ENCODE assay signal across 14 cellular contexts in the genomic region with DNA sequence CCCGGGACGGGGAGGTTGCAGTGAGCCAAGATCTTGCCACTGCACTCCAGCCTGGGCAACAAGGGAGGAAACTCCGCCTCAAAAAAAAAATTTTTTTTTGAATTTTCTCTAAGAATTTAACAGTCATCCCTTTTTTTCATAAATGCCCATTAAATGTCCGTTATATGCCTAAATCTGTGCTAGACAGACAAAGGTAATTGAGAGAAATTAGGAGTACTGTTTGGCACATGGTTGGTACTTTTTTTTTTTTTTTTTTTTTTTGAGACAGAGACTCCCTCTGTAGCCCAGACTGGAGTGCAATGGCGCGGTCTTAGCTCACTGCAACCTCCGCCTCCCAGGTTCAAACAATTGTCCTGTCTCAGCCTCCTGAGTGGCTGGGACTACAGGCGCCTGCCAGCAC. TPM values are rescaled to one million over a fixed set of nuclear protein-coding genes. Genes with fewer than 3 reads are reported as not detected.
DNase-seq lines count a peak whose midpoint lies in the region; ATAC-seq and TF ChIP-seq lines count a peak whose summit lies in the region.
"Had no signal": no experiment of that assay in that cellular context is flagged by ENCODE, and none has a peak within 500 bp of the region (broad histone marks: within the 10 kb centered on the region; RNA-seq: fewer than 3 reads in every experiment).

No MANE protein-coding gene starts in this region.

- ATAC-seq in CD8-positive, alpha-beta T cell, result no peak
- no peak for ATAC-seq in activated naive CD8-positive, alpha-beta T cell treated with anti-CD3 and anti-CD28 coated beads, Interleukin-2, amount 10 ng/mL, durations not matched to agents 7 days and 5 days (ENCODE audit: low read depth)
- ATAC-seq in naive B cell (ENCODE audit: low read depth in 2 of 2), result no peak
- ATAC-seq in activated CD4-positive, CD25-positive, alpha-beta regulatory T cell treated with anti-CD3 and anti-CD28 coated beads, Interleukin-2, amount 50 U/mL, for 24 hours, result no peak
- ATAC-seq: left ventricle myocardium superior had no signal

- no peak overlapping the region for H3K27ac Mint-ChIP-seq in CD8-positive, alpha-beta T cell
- no peak overlapping the region for H3K27ac Mint-ChIP-seq in activated naive CD8-positive, alpha-beta T cell treated with anti-CD3 and anti-CD28 coated beads, Interleukin-2, amount 10 ng/mL, durations not matched to agents 7 days and 5 days
- no peak overlapping the region for H3K27ac Mint-ChIP-seq in naive B cell

- no peaks in the 10 kb centered on the region for H3K36me3 ChIP-seq in CD8-positive, alpha-beta T cell (ENCODE audit: insufficient read depth, low read length)
- H3K36me3 ChIP-seq in HUES6 (ENCODE audit: control insufficient read depth, insufficient read depth, low read length) (no peaks in the 10 kb centered on the region), colonic mucosa (no peaks in the 10 kb centered on the region)

- H3K27ac ChIP-seq in CD8-positive, alpha-beta T cell (ENCODE audit: low read depth, low read length), result no peak overlapping the region
- H3K27ac ChIP-seq in HUES6 (ENCODE audit: low read depth, low read length) (no peak overlapping the region), colonic mucosa (no peak overlapping the region)

- H3K27me3 Mint-ChIP-seq in CD8-positive, alpha-beta T cell (ENCODE audit: low read depth), result no peaks in the 10 kb centered on the region
- no peaks in the 10 kb centered on the region for H3K27me3 Mint-ChIP-seq in activated naive CD8-positive, alpha-beta T cell treated with anti-CD3 and anti-CD28 coated beads, Interleukin-2, amount 10 ng/mL, durations not matched to agents 7 days and 5 days
- no peaks in the 10 kb centered on the region for H3K27me3 Mint-ChIP-seq in naive B cell

- H3K9me3 ChIP-seq in CD8-positive, alpha-beta T cell (ENCODE audit: low read length), result no peaks in the 10 kb centered on the region
- H3K9me3 ChIP-seq in HUES6 (ENCODE audit: control insufficient read depth, insufficient read depth, low read depth, low read length) (no peaks in the 10 kb centered on the region), colonic mucosa (no peaks in the 10 kb centered on the region)

- H3K27me3 ChIP-seq in CD8-positive, alpha-beta T cell (ENCODE audit: insufficient read depth, low read length), result no peaks in the 10 kb centered on the region
- H3K27me3 ChIP-seq in HUES6 (ENCODE audit: control insufficient read depth, insufficient read depth, low read length) (no peaks in the 10 kb centered on the region), colonic mucosa (no peaks in the 10 kb centered on the region)

- CTCF ChIA-PET in CD8-positive, alpha-beta T cell (lab: Charles Lee), result no interaction called here

- TF ChIP-seq CTCF in CD8-positive, alpha-beta T cell (IDR thresholded peaks at IDR 0.05), result no peak
- TF ChIP-seq CTCF in colonic mucosa (IDR thresholded peaks at IDR 0.05), result no peak

- POLR2A ChIA-PET in CD8-positive, alpha-beta T cell (lab: Charles Lee), result no interaction called here
- POLR2A ChIA-PET in activated naive CD8-positive, alpha-beta T cell treated with anti-CD3 and anti-CD28 coated beads, Interleukin-2, amount 10 ng/mL, durations not matched to agents 7 days and 5 days (lab: Charles Lee), result no interaction called here

- peaks cover 45% of the 10 kb centered on the region for H3K4me1 Mint-ChIP-seq in CD8-positive, alpha-beta T cell (ENCODE audit: low read depth)
- H3K4me1 Mint-ChIP-seq in activated naive CD8-positive, alpha-beta T cell treated with anti-CD3 and anti-CD28 coated beads, Interleukin-2, amount 10 ng/mL, durations not matched to agents 7 days and 5 days, result peaks cover 30% of the 10 kb centered on the region
- peaks cover 20 to 48% (median 20%) of the 10 kb centered on the region in 3 donors for H3K4me1 Mint-ChIP-seq in naive B cell

- H3K4me3 Mint-ChIP-seq in CD8-positive, alpha-beta T cell, result peak overlapping the region; percentile 88
- peak overlapping the region; percentile 88 for H3K4me3 Mint-ChIP-seq in activated naive CD8-positive, alpha-beta T cell treated with anti-CD3 and anti-CD28 coated beads, Interleukin-2, amount 10 ng/mL, durations not matched to agents 7 days and 5 days
- H3K4me3 Mint-ChIP-seq in naive B cell, result peak overlapping the region in 7 of 8 donors; percentile 84 to 99 (median 89)

- H3K9me3 Mint-ChIP-seq in CD8-positive, alpha-beta T cell, result no peaks in the 10 kb centered on the region
- no peaks in the 10 kb centered on the region for H3K9me3 Mint-ChIP-seq in activated naive CD8-positive, alpha-beta T cell treated with anti-CD3 and anti-CD28 coated beads, Interleukin-2, amount 10 ng/mL, durations not matched to agents 7 days and 5 days
- no peaks in the 10 kb centered on the region for H3K9me3 Mint-ChIP-seq in naive B cell

- no peak for DNase-seq in CD8-positive, alpha-beta T cell
- DNase-seq in activated naive CD8-positive, alpha-beta T cell treated with anti-CD3 and anti-CD28 coated beads, Interleukin-2, amount 10 ng/mL, durations not matched to agents 7 days and 5 days, result no peak
- DNase-seq in naive B cell, result no peak
- no peak for DNase-seq in activated CD4-positive, CD25-positive, alpha-beta regulatory T cell (lab: John Stamatoyannopoulos, UW)
- no peak for DNase-seq in colonic mucosa
- no peak for DNase-seq in cortex of kidney (lab: John Stamatoyannopoulos, UW)
- DNase-seq: activated CD8-positive, alpha-beta memory T cell treated with anti-CD3 and anti-CD28 coated beads, Interleukin-2, amount 50 U/mL, for 4 hours; EL; H7; left ventricle myocardium superior; NCI-H187; stimulated activated CD4-positive, alpha-beta T cell treated with anti-CD3 and anti-CD28 coated beads, Interleukin-15, amount 100 ng/mL, for 24 hours had no signal

- intact Hi-C loops in CD8-positive, alpha-beta T cell (cut with DNase I, micrococcal nuclease), result loop anchor here in 1 of 2 experiments (10.0 kb wide), 1 partner anchor 174 kb away; a partner anchor contains a TSS
- intact Hi-C loops in colonic mucosa (cut with DNase I), result no loop called here

- H3K4me3 ChIP-seq in CD8-positive, alpha-beta T cell (ENCODE audit: low read depth, low read length), result no peak overlapping the region
- H3K4me3 ChIP-seq in HUES6 (ENCODE audit: low read depth, low read length) (peak overlapping the region; percentile 97; the same call in 1 of the 2 replicates), colonic mucosa (no peak overlapping the region)

- H3K4me1 ChIP-seq in CD8-positive, alpha-beta T cell (ENCODE audit: insufficient read depth, low read length), result peaks cover 23% of the 10 kb centered on the region
- H3K4me1 ChIP-seq in HUES6 (ENCODE audit: control insufficient read depth, insufficient read depth, low read length), result no peaks in the 10 kb centered on the region
- H3K4me1 ChIP-seq in colonic mucosa, result no peaks in the 10 kb centered on the region

- H3K9ac ChIP-seq in HUES6 (ENCODE audit: low read length) (no peak overlapping the region), colonic mucosa (ENCODE audit: low read depth in 2 of 2, low read length in 2 of 2) (no peak overlapping the region)

- peaks cover 6% of the 10 kb centered on the region for H3K36me3 Mint-ChIP-seq in CD8-positive, alpha-beta T cell
- peaks cover 8% of the 10 kb centered on the region for H3K36me3 Mint-ChIP-seq in activated naive CD8-positive, alpha-beta T cell treated with anti-CD3 and anti-CD28 coated beads, Interleukin-2, amount 10 ng/mL, durations not matched to agents 7 days and 5 days
- H3K36me3 Mint-ChIP-seq in naive B cell, result no peaks in the 10 kb centered on the region

RNA-seq across cellular contexts. Expression of a gene that starts 1.7 kb away (rescaled TPM):
- 10 to 100 TPM; 14.7 to 17.3 TPM for total RNA-seq in CD8-positive, alpha-beta T cell
- total RNA-seq in activated naive CD8-positive, alpha-beta T cell treated with anti-CD3 and anti-CD28 coated beads, Interleukin-2, amount 10 ng/mL, durations not matched to agents 7 days and 5 days, result 10 to 100 TPM; 76.9 to 80.0 TPM
- polyA plus RNA-seq in naive B cell (ENCODE audit: low read depth in 6 of 6), result 100 to 1,000 TPM; 115 to 157 (median 125) TPM
- total RNA-seq in colonic mucosa, result 10 to 100 TPM; 65.5 to 74.0 TPM

RNA-seq across cellular contexts. Expression of a gene that starts 4.9 kb away (rescaled TPM):
- total RNA-seq in CD8-positive, alpha-beta T cell, result 10 to 100 TPM in 1 of 2 experiments, 1 to 10 TPM in 1; 9.7 to 10.3 TPM
- total RNA-seq in activated naive CD8-positive, alpha-beta T cell treated with anti-CD3 and anti-CD28 coated beads, Interleukin-2, amount 10 ng/mL, durations not matched to agents 7 days and 5 days, result 10 to 100 TPM; 61.2 to 67.6 TPM
- 1 to 10 TPM in 5 of 6 donors, not detected in 1; 5.0 to 9.6 (median 5.4) TPM for polyA plus RNA-seq in naive B cell (ENCODE audit: low read depth in 6 of 6)
- 10 to 100 TPM; 25.0 to 43.5 TPM for total RNA-seq in colonic mucosa

RNA-seq across cellular contexts. Expression of a gene that starts 33.3 kb away (rescaled TPM):
- total RNA-seq in CD8-positive, alpha-beta T cell, result 10 to 100 TPM; 37.2 to 39.1 TPM
- total RNA-seq in activated naive CD8-positive, alpha-beta T cell treated with anti-CD3 and anti-CD28 coated beads, Interleukin-2, amount 10 ng/mL, durations not matched to agents 7 days and 5 days, result 10 to 100 TPM; 37.7 to 38.5 TPM
- 10 to 100 TPM; 12.5 to 21.4 (median 13.4) TPM for polyA plus RNA-seq in naive B cell (ENCODE audit: low read depth in 6 of 6)
- total RNA-seq in colonic mucosa, result 10 to 100 TPM; 17.2 to 26.5 TPM
